8 cellular contexts compared by ENCODE assay signal in genomic region chr15:66702770-66703539, GRCh38. TPM values are rescaled to one million over a fixed set of nuclear protein-coding genes. Genes with fewer than 3 reads are reported as not detected.
DNase-seq lines count a peak whose midpoint lies in the region; ATAC-seq and TF ChIP-seq lines count a peak whose summit lies in the region.

No MANE protein-coding gene starts in this region.

- ATAC-seq in right lobe of liver (no peak), omental fat pad (ENCODE audit: low FRiP score) (no peak), GM21390 (IDR thresholded peaks at IDR 0.05; ENCODE audit: unreplicated experiment) (no peak)

- DNase-seq in BJ (ENCODE audit: low read depth) (no peak), astrocyte of the hippocampus (ENCODE audit: low read depth, low spot score) (peak; percentile 60), right lobe of liver (peak in 2 of 3 donors; percentile 52 to 68), testis (no peak), omental fat pad (ENCODE audit: low spot score) (no peak), NK-92 (lab: John Stamatoyannopoulos, UW; ENCODE audit: unreplicated experiment) (no peak)

- TF ChIP-seq POLR2A in right lobe of liver (IDR thresholded peaks at IDR 0.05), result no peak
- TF ChIP-seq POLR2A in testis (IDR thresholded peaks at IDR 0.05), result no peak

- H3K9me3 ChIP-seq in KOPT-K1 (ENCODE audit: insufficient read depth, low read length, poor library complexity, severe bottlenecking) (no peaks in the 10 kb centered on the region), right lobe of liver (no peaks in the 10 kb centered on the region), testis (no peaks in the 10 kb centered on the region)

- 3% methylated on average over 26 of the region's 97 CpGs for WGBS in right lobe of liver (ENCODE audit: insufficient coverage, low coverage, low lambda C conversion rate, missing lambda C conversion rate)
- 0 to 1% methylated on average over 3 to 69 of the region's 97 CpGs for WGBS in testis, 2 donors

- H3K27ac ChIP-seq in KOPT-K1 (ENCODE audit: low read depth, low read length, poor library complexity, severe bottlenecking) (peak overlapping the region; percentile 92), right lobe of liver (peak overlapping the region; percentile 68 to 88 (median 82)), testis (peak overlapping the region; percentile 21 to 77)

- intact Hi-C loops in right lobe of liver (cut with DNase I), result loop anchor here (10.0 kb wide), 2 partner anchors 62 to 72 kb away; no protein-coding TSS in a partner anchor
- intact Hi-C loops in testis (cut with DNase I; ENCODE audit: low total_unique reads), result loop anchor here (10.0 kb wide), 2 partner anchors 72 to 142 kb away; no protein-coding TSS in a partner anchor

- CTCF ChIA-PET in BJ (lab: Yijun Ruan, JAX), result interaction anchor here (0.7 to 13.6 kb wide), 20 partner anchors 9 to 184 kb away, joined by 3 to 155 read pairs (median 4); no protein-coding TSS in a partner anchor

- POLR2A ChIA-PET in BJ (lab: Charles Lee), result interaction anchor here (0.6 to 1.1 kb wide), 3 partner anchors 19 to 149 kb away, joined by 3 to 5 read pairs (median 3); no protein-coding TSS in a partner anchor

- peak overlapping the region; percentile 82 for H3K4me3 ChIP-seq in BJ (ENCODE audit: low read depth, low read length)
- H3K4me3 ChIP-seq in right lobe of liver, result peak overlapping the region; percentile 54 to 68 (median 54)
- peak overlapping the region; percentile 65 to 76 for H3K4me3 ChIP-seq in testis

- peaks cover 0 to 16% (median 2%) of the 10 kb centered on the region in 4 donors for H3K4me1 ChIP-seq in right lobe of liver
- peaks cover 12% of the 10 kb centered on the region for H3K4me1 ChIP-seq in testis

- no peaks in the 10 kb centered on the region for H3K27me3 ChIP-seq in BJ (ENCODE audit: control insufficient read depth, insufficient read depth, low read length)
- H3K27me3 ChIP-seq in right lobe of liver, result no peaks in the 10 kb centered on the region
- H3K27me3 ChIP-seq in testis, result no peaks in the 10 kb centered on the region

- peaks cover 3% of the 10 kb centered on the region; the same call in 1 of the 2 replicates for H3K36me3 ChIP-seq in BJ (ENCODE audit: control insufficient read depth, insufficient read depth, low read length)
- H3K36me3 ChIP-seq in KOPT-K1 (ENCODE audit: insufficient read depth, low read length), result peaks cover 18% of the 10 kb centered on the region
- H3K36me3 ChIP-seq in right lobe of liver, result no peaks in the 10 kb centered on the region
- H3K36me3 ChIP-seq in testis (ENCODE audit: low read depth, missing control alignments), result no peaks in the 10 kb centered on the region

- TF ChIP-seq CTCF in BJ (IDR thresholded peaks at IDR 0.05; ENCODE audit: insufficient read depth, low read depth, low read length), result no peak
- TF ChIP-seq CTCF in right lobe of liver (IDR thresholded peaks at IDR 0.05), result no peak
- no peak for TF ChIP-seq CTCF in testis (IDR thresholded peaks at IDR 0.05)
- no peak for TF ChIP-seq CTCF in omental fat pad (IDR thresholded peaks at IDR 0.05)

RNA-seq across cellular contexts. Expression of gene SMAD6, which starts 0.9 kb away (rescaled TPM):
- polyA plus RNA-seq in BJ (2011; rRNA removed) (2.5 and 3.8 TPM in 2 replicates), testis (ENCODE audit: insufficient read depth, low read depth, low replicate concordance) (3.2 TPM)
- 8.8 and 10.2 TPM in 2 replicates for polyA minus RNA-seq in BJ (2011; rRNA and poly(A)+ RNA removed)
- total RNA-seq in right lobe of liver (10 to 100 TPM; 10.5 to 17.2 (median 12.3) TPM), testis (10 to 100 TPM; 17.5 to 19.4 TPM), omental fat pad (10 to 100 TPM; 15.6 to 44.9 (median 23.8) TPM)

Comparison
In these comparisons a context has a peak if more than half of its experiments do, and no peak if none do; other contexts are left out.
1. DNase-seq: peak in astrocyte of the hippocampus (single experiment) and right lobe of liver (2 of 3); none in BJ (single experiment), testis (single experiment), omental fat pad (single experiment) and NK-92 (single experiment).
2. Peak in every context shown above with its lines, with median percentiles within 50 percentile points of each other: H3K4me3 ChIP-seq and H3K27ac ChIP-seq.